ENCODE assay signal across 1 cellular context in genomic region chr22:38172489-38173155, GRCh38.
A peak's percentile ranks its signal among the peaks of the same experiment; 100 is the strongest.
TF ChIP-seq lines count a peak whose summit lies in the region.

No MANE protein-coding gene starts in this region.

TF ChIP-seq in HepG2, 621 proteins besides CTCF, POLR2A, EP300 and RAD21 (continued from another document and continues in another):
- TF ChIP-seq ZBTB40 (IDR thresholded peaks at IDR 0.05) (no peak), ZBTB40 (CRISPR knock-in tag; IDR thresholded peaks at IDR 0.05) (no peak), HMGA1 (CRISPR knock-in tag; conservative IDR thresholded peaks at IDR 0.05) (no peak), MAX (IDR thresholded peaks at IDR 0.05) (peak; percentile 71), ASH2L (IDR thresholded peaks at IDR 0.05; ENCODE audit: insufficient read length, low read depth, low read length) (no peak), HES4 (CRISPR knock-in tag; IDR thresholded peaks at IDR 0.05; ENCODE audit: borderline replicate concordance) (no peak), HHEX (CRISPR knock-in tag; IDR thresholded peaks at IDR 0.05) (no peak), U2AF1 (optimal IDR thresholded peaks at IDR 0.05; ENCODE audit: low read depth, low read length) (no peak), EHMT2 (IDR thresholded peaks at IDR 0.05; ENCODE audit: borderline replicate concordance, low read depth, low read length) (no peak), MYC (CRISPR knock-in tag; IDR thresholded peaks at IDR 0.05; ENCODE audit: borderline replicate concordance) (no peak), ZFX (CRISPR knock-in tag; IDR thresholded peaks at IDR 0.05; ENCODE audit: low read depth) (no peak), PBX2 (CRISPR knock-in tag; IDR thresholded peaks at IDR 0.05) (no peak), ZNF329 (CRISPR knock-in tag; IDR thresholded peaks at IDR 0.05; ENCODE audit: low read depth) (no peak), ZNF550 (CRISPR knock-in tag; IDR thresholded peaks at IDR 0.05; ENCODE audit: borderline replicate concordance) (0 out of 2 replicates have a peak, but pooled peaks have one; percentile 61), TFE3 (CRISPR knock-in tag; IDR thresholded peaks at IDR 0.05) (0 out of 2 replicates have a peak, but pooled peaks have one; percentile 10), PCBP2 (optimal IDR thresholded peaks at IDR 0.05; ENCODE audit: low read depth, low read length, poor library complexity, severe bottlenecking) (no peak), ZBTB8A (CRISPR knock-in tag; IDR thresholded peaks at IDR 0.05; ENCODE audit: borderline replicate concordance, low read depth) (no peak), ZBTB21 (CRISPR knock-in tag; IDR thresholded peaks at IDR 0.05) (no peak), SMARCC2 (IDR thresholded peaks at IDR 0.05) (no peak), MED1 (CRISPR knock-in tag; IDR thresholded peaks at IDR 0.05) (no peak), NPAS2 (CRISPR knock-in tag; IDR thresholded peaks at IDR 0.05; ENCODE audit: borderline replicate concordance) (no peak), ZNF235 (CRISPR knock-in tag; IDR thresholded peaks at IDR 0.05; ENCODE audit: borderline replicate concordance) (no peak), SMAD3 (CRISPR knock-in tag; IDR thresholded peaks at IDR 0.05) (no peak), POGK (CRISPR knock-in tag; conservative IDR thresholded peaks at IDR 0.05) (0 out of 2 replicates have a peak, but pooled peaks have one; percentile 31), ZNF251 (CRISPR knock-in tag; IDR thresholded peaks at IDR 0.05) (no peak), ZFP41 (CRISPR knock-in tag; IDR thresholded peaks at IDR 0.05; ENCODE audit: borderline replicate concordance) (no peak), MLXIP (CRISPR knock-in tag; IDR thresholded peaks at IDR 0.05; ENCODE audit: borderline replicate concordance) (no peak), ZNF253 (CRISPR knock-in tag; IDR thresholded peaks at IDR 0.05; ENCODE audit: borderline replicate concordance) (0 out of 2 replicates have a peak, but pooled peaks have one; percentile 45), TGIF2 (CRISPR knock-in tag; IDR thresholded peaks at IDR 0.05) (peak; percentile 59; the same call in 1 of the 2 replicates), CSRNP1 (CRISPR knock-in tag; IDR thresholded peaks at IDR 0.05) (no peak), ZNF263 (CRISPR knock-in tag; IDR thresholded peaks at IDR 0.05) (no peak), IRX3 (CRISPR knock-in tag; IDR thresholded peaks at IDR 0.05; ENCODE audit: borderline replicate concordance, low read depth) (no peak), ZMYM4 (CRISPR knock-in tag; IDR thresholded peaks at IDR 0.05) (no peak), ZBTB4 (CRISPR knock-in tag; IDR thresholded peaks at IDR 0.05; ENCODE audit: borderline replicate concordance) (no peak)
